ENCODE assay signal across 8 cellular contexts in the genomic region with DNA sequence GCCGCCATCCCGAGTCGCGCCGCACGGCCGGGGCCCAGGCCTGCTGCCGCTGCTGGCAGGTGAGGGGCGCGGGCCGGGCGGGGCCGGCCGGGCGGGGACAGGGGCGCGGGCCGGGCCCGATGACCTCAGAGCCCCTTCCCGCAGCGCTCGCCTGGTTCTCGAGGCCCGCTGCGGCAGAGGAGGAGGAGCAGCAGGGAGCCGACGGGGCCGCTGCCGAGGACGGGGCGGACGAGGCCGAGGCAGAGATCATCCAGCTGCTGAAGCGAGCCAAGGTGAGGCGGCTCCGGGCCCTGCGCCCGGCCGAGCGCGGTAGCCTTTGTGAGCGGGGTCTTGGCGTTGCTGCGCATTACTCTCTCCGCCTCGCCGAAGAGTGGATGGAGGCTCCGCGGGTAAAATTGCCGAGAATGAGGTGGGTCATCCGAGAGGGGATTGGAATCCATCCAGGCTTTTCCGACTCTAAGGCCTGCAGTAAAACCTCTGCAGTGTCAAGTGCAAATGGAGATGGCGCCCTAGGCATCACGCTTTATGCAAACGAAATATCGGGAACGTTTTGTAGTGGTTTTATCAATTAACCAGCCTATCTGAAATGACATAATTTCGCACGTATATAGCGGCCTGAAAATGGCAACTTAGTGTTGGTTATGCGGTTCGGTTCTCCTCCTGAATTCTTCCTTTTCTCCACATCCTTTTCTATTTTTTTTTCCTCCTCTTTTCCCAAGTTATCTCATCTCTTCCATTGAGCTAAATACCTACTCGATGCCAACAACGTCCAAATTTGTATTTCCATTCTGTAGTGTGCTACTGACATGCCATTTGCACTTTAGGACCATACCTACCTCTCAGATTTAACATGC. TPM values are rescaled to one million over a fixed set of nuclear protein-coding genes. Genes with fewer than 3 reads are reported as not detected.
DNase-seq lines count a peak whose midpoint lies in the region; ATAC-seq, FAIRE-seq and TF ChIP-seq lines count a peak whose summit lies in the region.

No MANE protein-coding gene starts in this region.

- peaks cover 42% of the 10 kb centered on the region for H3K4me1 Mint-ChIP-seq in stimulated activated naive CD8-positive, alpha-beta T cell treated with anti-CD3 and anti-CD28 coated beads, Interleukin-15, Interleukin-2, amounts not matched to agents 100 ng/mL and 50 ng/mL, for 24 hours (ENCODE audit: low read depth)

- H3K27me3 Mint-ChIP-seq in stimulated activated naive CD8-positive, alpha-beta T cell treated with anti-CD3 and anti-CD28 coated beads, Interleukin-15, Interleukin-2, amounts not matched to agents 100 ng/mL and 50 ng/mL, for 24 hours: no peaks in the 10 kb centered on the region

- H3K79me2 ChIP-seq in HepG2 (ENCODE audit: insufficient read depth, low read length): peaks cover 21% of the 10 kb centered on the region

- H3K4me3 ChIP-seq in bronchial epithelial cell (ENCODE audit: low read depth, low read length) (peak overlapping the region; percentile 58), HepG2 (replicated peaks in 1 of 3; ENCODE audit: insufficient read depth in 1 of 3, low read depth in 2 of 3, low read length in 3 of 3) (peak overlapping the region; percentile 90 to 94 (median 91))

- no peaks in the 10 kb centered on the region for H3K9me3 ChIP-seq in HepG2 (ENCODE audit: low read length)

- H3K27me3 ChIP-seq in bronchial epithelial cell (ENCODE audit: control insufficient read depth, insufficient read depth, low read length) (no peaks in the 10 kb centered on the region), HepG2 (ENCODE audit: control insufficient read depth in 1 of 2, insufficient read depth in 2 of 2, low read length in 2 of 2) (no peaks in the 10 kb centered on the region; a peak in 1 of 5 replicates)

- H3K9ac ChIP-seq in HepG2 (ENCODE audit: insufficient read depth, low read depth, low read length): peak overlapping the region; percentile 90

- no TSS peak for BruUV-seq in HepG2 (replicated peaks; lab: Mats Ljungman, UMichigan)

- no peak; the same call in 1 of the 2 replicates for TF ChIP-seq RAD21 in HepG2 (CRISPR knock-in tag; IDR thresholded peaks at IDR 0.05)

- H3K27ac Mint-ChIP-seq in stimulated activated naive CD8-positive, alpha-beta T cell treated with anti-CD3 and anti-CD28 coated beads, Interleukin-15, Interleukin-2, amounts not matched to agents 100 ng/mL and 50 ng/mL, for 24 hours: peak overlapping the region; percentile 98

- DNase-seq in stimulated activated naive CD8-positive, alpha-beta T cell treated with anti-CD3 and anti-CD28 coated beads, Interleukin-15, Interleukin-2, amounts not matched to agents 100 U/mL and 50 U/mL, for 24 hours: no peak
- DNase-seq in NCI-H526 treated with DMSO at 0.1 percent for 48 hours (lab: John Stamatoyannopoulos, UW): peak; percentile 3
- no peak for DNase-seq in bronchial epithelial cell (ENCODE audit: low read depth)
- DNase-seq in HepG2 (ENCODE audit: low spot score): peak; percentile 15
- peak in 28 of 49 donors; percentile 16 to 88 (median 38) for DNase-seq in substantia nigra (lab: John Stamatoyannopoulos, UW)
- DNase-seq in activated CD8-positive, alpha-beta memory T cell treated with anti-CD3 and anti-CD28 coated beads, Interleukin-2, amount 50 U/mL, for 48 hours: no peak

- POLR2A ChIA-PET in HepG2 (lab: Yijun Ruan, JAX): interaction anchor here (1.0 to 2.4 kb wide), 10 partner anchors 11 to 301 kb away, joined by 3 to 18 read pairs (median 5); a partner anchor contains a TSS

- in situ Hi-C loops in HepG2 (cut with HindIII; ENCODE audit: extremely low pct_ligation_motif_present, low pct_unique_long_range_greater_than_20kb): loop anchor here (5.0 kb wide), 2 partner anchors 53 to 173 kb away; a partner anchor contains a TSS

- TF ChIP-seq POLR2A in HepG2 (IDR thresholded peaks at IDR 0.05; ENCODE audit: insufficient read depth in 1 of 2, low read depth in 2 of 2, low read length in 2 of 2): no peak

- H3K4me2 ChIP-seq in HepG2 (ENCODE audit: low read depth, low read length): peak overlapping the region; percentile 86

- peak overlapping the region; percentile 94 for H3K27ac ChIP-seq in HepG2 (ENCODE audit: extremely low read length, insufficient read depth, low read length)
- peak overlapping the region; percentile 96 for H3K27ac ChIP-seq in substantia nigra (ENCODE audit: low read depth, low read length, poor library complexity, severe bottlenecking)

- H4K20me1 ChIP-seq in HepG2 (ENCODE audit: insufficient read depth, low read length): no peaks in the 10 kb centered on the region

- H2AFZ ChIP-seq in HepG2 (ENCODE audit: low read length): no peak overlapping the region

- TF ChIP-seq CTCF in bronchial epithelial cell (IDR thresholded peaks at IDR 0.05; ENCODE audit: insufficient read depth, low read length, severe bottlenecking) (no peak), HepG2 (CRISPR knock-in tag; IDR thresholded peaks at IDR 0.05) (no peak)

- intact Hi-C loops in HepG2 (cut with micrococcal nuclease; ENCODE audit: unreplicated experiment): loop anchor here (2.0 to 5.0 kb wide), 3 partner anchors 55 to 738 kb away; a partner anchor contains a TSS

- no peaks in the 10 kb centered on the region for H3K9me3 Mint-ChIP-seq in stimulated activated naive CD8-positive, alpha-beta T cell treated with anti-CD3 and anti-CD28 coated beads, Interleukin-15, Interleukin-2, amounts not matched to agents 100 ng/mL and 50 ng/mL, for 24 hours

- TF ChIP-seq EP300 in HepG2 (IDR thresholded peaks at IDR 0.05; ENCODE audit: low read depth in 2 of 2, low read length in 2 of 2) (no peak), HepG2 (CRISPR knock-in tag; IDR thresholded peaks at IDR 0.05; ENCODE audit: borderline replicate concordance) (no peak)

- peaks cover 51% of the 10 kb centered on the region for H3K36me3 Mint-ChIP-seq in stimulated activated naive CD8-positive, alpha-beta T cell treated with anti-CD3 and anti-CD28 coated beads, Interleukin-15, Interleukin-2, amounts not matched to agents 100 ng/mL and 50 ng/mL, for 24 hours (ENCODE audit: low read depth)

- ATAC-seq in stimulated activated naive CD8-positive, alpha-beta T cell treated with anti-CD3 and anti-CD28 coated beads, Interleukin-15, Interleukin-2, amounts not matched to agents 100 U/mL and 50 U/mL, for 24 hours: no peak
- peak; percentile 31 for ATAC-seq in HG02938 (IDR thresholded peaks at IDR 0.05; ENCODE audit: unreplicated experiment)
- no peak for ATAC-seq in HepG2

- peaks cover 26% of the 10 kb centered on the region for H3K4me1 ChIP-seq in HepG2 (ENCODE audit: insufficient read depth, low read length)

- CTCF ChIA-PET in HepG2 (lab: Yijun Ruan, JAX; ENCODE audit: low intra/inter-chr PET ratio, low total read pairs): interaction anchor here (1.4 to 2.5 kb wide), 2 partner anchors 55 to 171 kb away, joined by 7 to 16 read pairs; a partner anchor contains a TSS

- peaks cover 18% of the 10 kb centered on the region for H3K36me3 ChIP-seq in bronchial epithelial cell (ENCODE audit: control insufficient read depth, insufficient read depth, low read length)
- H3K36me3 ChIP-seq in HepG2 (replicated peaks in 1 of 2; ENCODE audit: control insufficient read depth in 1 of 2, insufficient read depth in 2 of 2, low read length in 2 of 2): peaks cover 13 to 35% of the 10 kb centered on the region in 2 experiments

- FAIRE-seq in bronchial epithelial cell (lab: Jason Lieb, UNC) (no peak), HepG2 (lab: Jason Lieb, UNC) (no peak)

- H3K4me3 Mint-ChIP-seq in stimulated activated naive CD8-positive, alpha-beta T cell treated with anti-CD3 and anti-CD28 coated beads, Interleukin-15, Interleukin-2, amounts not matched to agents 100 ng/mL and 50 ng/mL, for 24 hours: peak overlapping the region; percentile 99

- WGBS in HepG2 (ENCODE audit: low lambda C conversion rate): 3% methylated on average over 16 of the region's 64 CpGs

RNA-seq across cellular contexts. Expression of a gene that starts 0.6 kb away (rescaled TPM):
- total RNA-seq in bronchial epithelial cell (32.5 and 34.8 TPM in 2 replicates), HepG2 (2016; rRNA removed; fragmentation: Illumina TruSeq; extraction: Trizol) (22.7 and 24.3 TPM in 2 replicates)
- total RNA-seq in HepG2 (2016; cell fraction: cytosol; rRNA removed; fragmentation: Illumina TruSeq; extraction: Trizol; ENCODE audit: low read depth): 6.4 and 7.6 TPM in 2 replicates
- total RNA-seq in HepG2 (2016; cell fraction: insoluble cytoplasmic fraction; rRNA removed; fragmentation: Illumina TruSeq; extraction: Trizol): 23.3 and 24.1 TPM in 2 replicates
- total RNA-seq in HepG2 (2016; cell fraction: membrane; rRNA removed; fragmentation: Illumina TruSeq; extraction: Trizol): 15.5 and 16.3 TPM in 2 replicates
- 25.1 and 28.9 TPM in 2 replicates for total RNA-seq in HepG2 (2016; cell fraction: nucleus; rRNA removed; fragmentation: Illumina TruSeq; extraction: Trizol)
- polyA plus RNA-seq in HepG2 (2011; rRNA removed): 4.4 and 5.6 TPM in 2 replicates
- polyA plus RNA-seq in HepG2 (2011; cell fraction: cytosol; rRNA removed): 3.0 and 3.8 TPM in 2 replicates
- polyA plus RNA-seq in HepG2 (2011; cell fraction: nucleus; rRNA removed): 17.4 and 20.7 TPM in 2 replicates
- polyA plus RNA-seq in HepG2 (2012): 16.8 and 19.3 TPM in 2 replicates
- polyA plus RNA-seq in HepG2 (2016; cell fraction: cytosol; fragmentation: Illumina TruSeq; extraction: Trizol; ENCODE audit: low read depth): 4.3 and 4.6 TPM in 2 replicates
- 21.2 and 21.3 TPM in 2 replicates for polyA plus RNA-seq in HepG2 (2016; cell fraction: insoluble cytoplasmic fraction; fragmentation: Illumina TruSeq; extraction: Trizol; ENCODE audit: low read depth)
- polyA plus RNA-seq in HepG2 (2016; cell fraction: membrane; fragmentation: Illumina TruSeq; extraction: Trizol; ENCODE audit: low read depth): 9.1 and 9.6 TPM in 2 replicates
- polyA plus RNA-seq in HepG2 (2016; cell fraction: nucleus; fragmentation: Illumina TruSeq; extraction: Trizol; ENCODE audit: insufficient read depth, low read depth): 33.3 and 33.4 TPM in 2 replicates
- polyA minus RNA-seq in HepG2 (2011; rRNA and poly(A)+ RNA removed; ENCODE audit: low replicate concordance): 5.8 and 10.9 TPM in 2 replicates
- 5.0 and 7.2 TPM in 2 replicates for polyA minus RNA-seq in HepG2 (2011; cell fraction: cytosol; rRNA and poly(A)+ RNA removed)
- polyA minus RNA-seq in HepG2 (2011; cell fraction: nucleus; rRNA and poly(A)+ RNA removed): 33.9 and 38.8 TPM in 2 replicates

RNA-seq across cellular contexts. Expression of a gene that starts 0.7 kb away (rescaled TPM):
- total RNA-seq in bronchial epithelial cell (24.2 and 41.1 TPM in 2 replicates), HepG2 (2016; rRNA removed; fragmentation: Illumina TruSeq; extraction: Trizol) (13.1 and 16.8 TPM in 2 replicates)
- total RNA-seq in HepG2 (2016; cell fraction: cytosol; rRNA removed; fragmentation: Illumina TruSeq; extraction: Trizol; ENCODE audit: low read depth): 23.8 and 31.5 TPM in 2 replicates
- total RNA-seq in HepG2 (2016; cell fraction: insoluble cytoplasmic fraction; rRNA removed; fragmentation: Illumina TruSeq; extraction: Trizol): 13.4 and 19.7 TPM in 2 replicates
- total RNA-seq in HepG2 (2016; cell fraction: membrane; rRNA removed; fragmentation: Illumina TruSeq; extraction: Trizol): 25.2 and 28.6 TPM in 2 replicates
- 6.6 and 8.5 TPM in 2 replicates for total RNA-seq in HepG2 (2016; cell fraction: nucleus; rRNA removed; fragmentation: Illumina TruSeq; extraction: Trizol)
- 24.9 and 28.1 TPM in 2 replicates for polyA plus RNA-seq in HepG2 (2011; rRNA removed)
- 24.5 and 25.8 TPM in 2 replicates for polyA plus RNA-seq in HepG2 (2011; cell fraction: cytosol; rRNA removed)
- 31.1 and 36.4 TPM in 2 replicates for polyA plus RNA-seq in HepG2 (2011; cell fraction: nucleus; rRNA removed)
- polyA plus RNA-seq in HepG2 (2012): 13.5 and 13.6 TPM in 2 replicates
- polyA plus RNA-seq in HepG2 (2016; cell fraction: cytosol; fragmentation: Illumina TruSeq; extraction: Trizol; ENCODE audit: low read depth): 30.8 and 45.7 TPM in 2 replicates
- 19.6 and 19.9 TPM in 2 replicates for polyA plus RNA-seq in HepG2 (2016; cell fraction: insoluble cytoplasmic fraction; fragmentation: Illumina TruSeq; extraction: Trizol; ENCODE audit: low read depth)
- 26.5 and 30.0 TPM in 2 replicates for polyA plus RNA-seq in HepG2 (2016; cell fraction: membrane; fragmentation: Illumina TruSeq; extraction: Trizol; ENCODE audit: low read depth)
- 14.0 and 21.1 TPM in 2 replicates for polyA plus RNA-seq in HepG2 (2016; cell fraction: nucleus; fragmentation: Illumina TruSeq; extraction: Trizol; ENCODE audit: insufficient read depth, low read depth)
- polyA minus RNA-seq in HepG2 (2011; rRNA and poly(A)+ RNA removed; ENCODE audit: low replicate concordance): 5.8 and 11.0 TPM in 2 replicates
- polyA minus RNA-seq in HepG2 (2011; cell fraction: cytosol; rRNA and poly(A)+ RNA removed): 4.9 and 8.5 TPM in 2 replicates
- polyA minus RNA-seq in HepG2 (2011; cell fraction: nucleus; rRNA and poly(A)+ RNA removed): 7.0 and 9.7 TPM in 2 replicates

RNA-seq across cellular contexts. Expression of a gene that starts 55.3 kb away (rescaled TPM):
- total RNA-seq in bronchial epithelial cell (26.2 and 36.1 TPM in 2 replicates), HepG2 (2016; rRNA removed; fragmentation: Illumina TruSeq; extraction: Trizol) (6.7 and 10.4 TPM in 2 replicates)
- 3.7 and 4.9 TPM in 2 replicates for total RNA-seq in HepG2 (2016; cell fraction: cytosol; rRNA removed; fragmentation: Illumina TruSeq; extraction: Trizol; ENCODE audit: low read depth)
- total RNA-seq in HepG2 (2016; cell fraction: insoluble cytoplasmic fraction; rRNA removed; fragmentation: Illumina TruSeq; extraction: Trizol): 6.5 and 10.3 TPM in 2 replicates
- total RNA-seq in HepG2 (2016; cell fraction: membrane; rRNA removed; fragmentation: Illumina TruSeq; extraction: Trizol): 7.8 and 9.3 TPM in 2 replicates
- 9.1 and 10.0 TPM in 2 replicates for total RNA-seq in HepG2 (2016; cell fraction: nucleus; rRNA removed; fragmentation: Illumina TruSeq; extraction: Trizol)
- polyA plus RNA-seq in HepG2 (2011; rRNA removed): 18.2 and 20.0 TPM in 2 replicates
- 21.0 and 26.4 TPM in 2 replicates for polyA plus RNA-seq in HepG2 (2011; cell fraction: cytosol; rRNA removed)
- polyA plus RNA-seq in HepG2 (2011; cell fraction: nucleus; rRNA removed): 10.1 and 12.1 TPM in 2 replicates
- polyA plus RNA-seq in HepG2 (2012): 7.3 and 7.9 TPM in 2 replicates
- 3.6 and 4.7 TPM in 2 replicates for polyA plus RNA-seq in HepG2 (2016; cell fraction: cytosol; fragmentation: Illumina TruSeq; extraction: Trizol; ENCODE audit: low read depth)
- 5.4 and 6.4 TPM in 2 replicates for polyA plus RNA-seq in HepG2 (2016; cell fraction: insoluble cytoplasmic fraction; fragmentation: Illumina TruSeq; extraction: Trizol; ENCODE audit: low read depth)
- 6.3 and 6.8 TPM in 2 replicates for polyA plus RNA-seq in HepG2 (2016; cell fraction: membrane; fragmentation: Illumina TruSeq; extraction: Trizol; ENCODE audit: low read depth)
- 9.2 and 11.4 TPM in 2 replicates for polyA plus RNA-seq in HepG2 (2016; cell fraction: nucleus; fragmentation: Illumina TruSeq; extraction: Trizol; ENCODE audit: insufficient read depth, low read depth)
- polyA minus RNA-seq in HepG2 (2011; rRNA and poly(A)+ RNA removed; ENCODE audit: low replicate concordance): 0.63 and 43.6 TPM in 2 replicates
- polyA minus RNA-seq in HepG2 (2011; cell fraction: cytosol; rRNA and poly(A)+ RNA removed): 9.7 and 15.7 TPM in 2 replicates
- polyA minus RNA-seq in HepG2 (2011; cell fraction: nucleus; rRNA and poly(A)+ RNA removed): 9.3 and 10.4 TPM in 2 replicates

Comparison
In these comparisons a context has a peak if more than half of its experiments do, and no peak if none do; other contexts are left out.
1. DNase-seq: peak in NCI-H526 treated with DMSO at 0.1 percent for 48 hours (single experiment), HepG2 (single experiment) and substantia nigra (28 of 49); none in stimulated activated naive CD8-positive, alpha-beta T cell treated with anti-CD3 and anti-CD28 coated beads, Interleukin-15, Interleukin-2, amounts not matched to agents 100 U/mL and 50 U/mL, for 24 hours (single experiment), bronchial epithelial cell (single experiment) and activated CD8-positive, alpha-beta memory T cell treated with anti-CD3 and anti-CD28 coated beads, Interleukin-2, amount 50 U/mL, for 48 hours (single experiment).